In the genomic region with DNA sequence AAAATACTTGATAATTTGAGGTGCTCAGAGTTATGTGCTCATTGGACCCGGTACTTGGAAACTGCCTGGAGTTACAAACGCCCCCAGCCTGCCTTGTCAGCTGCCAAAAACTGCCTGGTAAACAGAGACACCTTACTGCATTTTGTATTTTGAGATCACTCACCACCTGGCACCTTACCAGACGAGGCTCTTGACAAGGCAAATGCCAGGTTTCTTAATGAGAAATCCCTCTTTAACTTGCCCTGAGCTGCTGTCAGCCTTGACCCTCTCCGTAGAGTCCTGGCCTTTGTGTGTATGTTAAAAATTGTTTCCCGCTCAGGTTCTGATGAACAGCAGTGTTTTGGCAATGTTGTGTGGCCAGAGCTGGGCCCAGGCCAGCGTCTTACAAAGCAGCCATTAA, we compare ENCODE assay signal across 25 cellular contexts. TPM values are rescaled to one million over a fixed set of nuclear protein-coding genes. Genes with fewer than 3 reads are reported as not detected.
DNase-seq lines count a peak whose midpoint lies in the region; ATAC-seq and TF ChIP-seq lines count a peak whose summit lies in the region.
"Had no signal": no experiment of that assay in that cellular context is flagged by ENCODE, and none has a peak within 500 bp of the region (broad histone marks: within the 10 kb centered on the region; RNA-seq: fewer than 3 reads in every experiment).

No MANE protein-coding gene starts in this region.

- DNase-seq in NCI-H1092 (lab: John Stamatoyannopoulos, UW) (peak; percentile 79), NCI-H2196 treated with DMSO at 0.1 percent for 48 hours (lab: John Stamatoyannopoulos, UW; ENCODE audit: unreplicated experiment) (peak; percentile 48), choroid plexus epithelial cell (ENCODE audit: low read depth) (peak; percentile 20), Right ventricle myocardium superior (no peak)
- no peak for DNase-seq in activated CD4-positive, alpha-beta T cell treated with anti-CD3 and anti-CD28 coated beads, Interleukin-2, amount 10 ng/mL, durations not matched to agents 24 days and 14 days
- DNase-seq: activated CD4-positive, alpha-beta T cell treated with anti-CD3 and anti-CD28 coated beads for 36 hours; activated gamma-delta T cell; activated naive CD8-positive, alpha-beta T cell treated with anti-CD3 and anti-CD28 coated beads, Interleukin-2, amount 10 ng/mL, durations not matched to agents 7 days and 5 days; activated T-cell treated with anti-CD3 and anti-CD28 coated beads, Interleukin-2, amount 50 U/mL, for 1 hour; dorsolateral prefrontal cortex; immature natural killer cell; Karpas-422; naive thymus-derived CD4-positive, alpha-beta T cell; NCI-H187 treated with DMSO at 0.1 percent for 48 hours; NCI-H774; OCI-M1; stimulated activated naive CD4-positive, alpha-beta T cell had no signal

- no peak overlapping the region for H3K27ac Mint-ChIP-seq in activated CD4-positive, alpha-beta T cell treated with anti-CD3 and anti-CD28 coated beads, Interleukin-2, amount 10 ng/mL, durations not matched to agents 24 days and 14 days
- H3K27ac Mint-ChIP-seq: activated CD4-positive, alpha-beta T cell treated with anti-CD3 and anti-CD28 coated beads for 36 hours; activated naive CD8-positive, alpha-beta T cell treated with anti-CD3 and anti-CD28 coated beads, Interleukin-2, amount 10 ng/mL, durations not matched to agents 7 days and 5 days; GM23338; immature natural killer cell; mesothelial cell of epicardium; naive thymus-derived CD4-positive, alpha-beta T cell had no signal

- H3K9me3 Mint-ChIP-seq in activated CD4-positive, alpha-beta T cell treated with anti-CD3 and anti-CD28 coated beads, Interleukin-2, amount 10 ng/mL, durations not matched to agents 24 days and 14 days, result peaks cover under 1% of the 10 kb centered on the region

- no peaks in the 10 kb centered on the region for H3K27me3 Mint-ChIP-seq in activated CD4-positive, alpha-beta T cell treated with anti-CD3 and anti-CD28 coated beads, Interleukin-2, amount 10 ng/mL, durations not matched to agents 24 days and 14 days
- H3K27me3 Mint-ChIP-seq: activated naive CD8-positive, alpha-beta T cell treated with anti-CD3 and anti-CD28 coated beads, Interleukin-2, amount 10 ng/mL, durations not matched to agents 7 days and 5 days had no signal

- no peaks in the 10 kb centered on the region for H3K4me1 Mint-ChIP-seq in activated CD4-positive, alpha-beta T cell treated with anti-CD3 and anti-CD28 coated beads, Interleukin-2, amount 10 ng/mL, durations not matched to agents 24 days and 14 days
- H3K4me1 Mint-ChIP-seq: activated CD4-positive, alpha-beta T cell treated with anti-CD3 and anti-CD28 coated beads for 36 hours; activated naive CD8-positive, alpha-beta T cell treated with anti-CD3 and anti-CD28 coated beads, Interleukin-2, amount 10 ng/mL, durations not matched to agents 7 days and 5 days; GM23338; immature natural killer cell; mesothelial cell of epicardium; naive thymus-derived CD4-positive, alpha-beta T cell had no signal

- no peak overlapping the region for H3K4me3 ChIP-seq in choroid plexus epithelial cell (ENCODE audit: low read depth, low read length)
- H3K4me3 ChIP-seq: BLaER1 treated with 17β-estradiol and CSF1 and Interleukin-3, amounts not matched to agents 10 nM and 100 nM; dorsolateral prefrontal cortex; GM23338 had no signal

- TF ChIP-seq CTCF in C4-2B (conservative IDR thresholded peaks at IDR 0.05) (no peak), choroid plexus epithelial cell (conservative IDR thresholded peaks at IDR 0.05; ENCODE audit: low read depth, low read length) (no peak)

- peak overlapping the region; percentile 35 for H3K27ac ChIP-seq in C4-2B
- H3K27ac ChIP-seq: BLaER1 treated with 17β-estradiol and CSF1 and Interleukin-3, amounts not matched to agents 10 nM and 100 nM had no signal

- intact Hi-C loops in Right ventricle myocardium superior (cut with DNase I), result no loop called here
- intact Hi-C loops in activated CD4-positive, alpha-beta T cell treated with anti-CD3 and anti-CD28 coated beads, Interleukin-2, amount 10 ng/mL, durations not matched to agents 24 days and 14 days (cut with micrococcal nuclease), result no loop called here

- H3K4me3 Mint-ChIP-seq in activated CD4-positive, alpha-beta T cell treated with anti-CD3 and anti-CD28 coated beads, Interleukin-2, amount 10 ng/mL, durations not matched to agents 24 days and 14 days, result no peak overlapping the region
- H3K4me3 Mint-ChIP-seq: activated CD4-positive, alpha-beta T cell treated with anti-CD3 and anti-CD28 coated beads for 36 hours; activated naive CD8-positive, alpha-beta T cell treated with anti-CD3 and anti-CD28 coated beads, Interleukin-2, amount 10 ng/mL, durations not matched to agents 7 days and 5 days; GM23338; immature natural killer cell; mesothelial cell of epicardium; naive thymus-derived CD4-positive, alpha-beta T cell had no signal

- ATAC-seq in HG03108 (IDR thresholded peaks at IDR 0.05; ENCODE audit: unreplicated experiment), result no peak
- no peak for ATAC-seq in GM21381 (IDR thresholded peaks at IDR 0.05; ENCODE audit: unreplicated experiment)
- ATAC-seq in Right ventricle myocardium superior (ENCODE audit: poor library complexity), result no peak
- ATAC-seq: activated CD4-positive, alpha-beta T cell treated with anti-CD3 and anti-CD28 coated beads for 36 hours; GM23338; naive thymus-derived CD4-positive, alpha-beta T cell had no signal

- no peaks in the 10 kb centered on the region for H3K36me3 Mint-ChIP-seq in activated CD4-positive, alpha-beta T cell treated with anti-CD3 and anti-CD28 coated beads, Interleukin-2, amount 10 ng/mL, durations not matched to agents 24 days and 14 days (ENCODE audit: low read depth)
- H3K36me3 Mint-ChIP-seq: activated naive CD8-positive, alpha-beta T cell treated with anti-CD3 and anti-CD28 coated beads, Interleukin-2, amount 10 ng/mL, durations not matched to agents 7 days and 5 days; immature natural killer cell; naive thymus-derived CD4-positive, alpha-beta T cell had no signal

RNA-seq across cellular contexts. Expression of a gene that starts 28.8 kb away (rescaled TPM):
- total RNA-seq in Right ventricle myocardium superior, result 0.54 TPM
- 1.3 and 1.9 TPM in 2 replicates for total RNA-seq in activated CD4-positive, alpha-beta T cell treated with anti-CD3 and anti-CD28 coated beads, Interleukin-2, amount 10 ng/mL, durations not matched to agents 24 days and 14 days
- total RNA-seq: activated CD4-positive, alpha-beta T cell treated with anti-CD3 and anti-CD28 coated beads for 36 hours; activated CD8-positive, alpha-beta memory T cell treated with anti-CD3 and anti-CD28 coated beads for 36 hours; activated naive CD8-positive, alpha-beta T cell treated with anti-CD3 and anti-CD28 coated beads, Interleukin-2, amount 10 ng/mL, durations not matched to agents 7 days and 5 days; T-helper 2 cell treated with Interferon-gamma antibody and Interleukin-4, amounts not matched to agents 100 ng/mL and 5 ng/mL, for 36 hours had no signal

Comparison
In these comparisons a context has a peak if more than half of its experiments do, and no peak if none do; other contexts are left out.
1. DNase-seq: peak in NCI-H1092 (single experiment), NCI-H2196 treated with DMSO at 0.1 percent for 48 hours (single experiment) and choroid plexus epithelial cell (single experiment); none in Right ventricle myocardium superior (single experiment) and activated CD4-positive, alpha-beta T cell treated with anti-CD3 and anti-CD28 coated beads, Interleukin-2, amount 10 ng/mL, durations not matched to agents 24 days and 14 days (single experiment).